17 cellular contexts compared by ENCODE assay signal in genomic region chr12:108564724-108565123, GRCh38. TPM values are rescaled to one million over a fixed set of nuclear protein-coding genes. Genes with fewer than 3 reads are reported as not detected.
A peak's percentile ranks its signal among the peaks of the same experiment; 100 is the strongest.
DNase-seq lines count a peak whose midpoint lies in the region; ATAC-seq and TF ChIP-seq lines count a peak whose summit lies in the region.
"Had no signal": no experiment of that assay in that cellular context is flagged by ENCODE, and none has a peak within 500 bp of the region (broad histone marks: within the 10 kb centered on the region; RNA-seq: fewer than 3 reads in every experiment).

No MANE protein-coding gene starts in this region.

- RAD21 ChIA-PET in HCT116 (lab: Charles Lee; ENCODE audit: low non-redundant PET in 1 of 2, low total read pairs in 2 of 2, uncharacterized antibody in 2 of 2, unreplicated experiment in 2 of 2), result no interaction called here

- H3K27ac Mint-ChIP-seq in neural crest cell (ENCODE audit: unreplicated experiment), result no peak overlapping the region

- H3K9me3 Mint-ChIP-seq in neural crest cell, result no peaks in the 10 kb centered on the region
- H3K9me3 Mint-ChIP-seq: T-cell had no signal

- 0 out of 2 replicates have a peak overlapping the region, but pooled peaks have one; percentile 55 for H3K9ac ChIP-seq in HCT116 (ENCODE audit: low read length)

- peak; percentile 36 for DNase-seq in DMS 273 (lab: John Stamatoyannopoulos, UW; ENCODE audit: unreplicated experiment)
- no peak for DNase-seq in DMS 273 treated with DMSO at 0.1 percent for 48 hours (lab: John Stamatoyannopoulos, UW)
- DNase-seq in HCT116 (ENCODE audit: low read depth, low spot score), result no peak
- DNase-seq in amniotic epithelial cell (ENCODE audit: low read depth), result peak; percentile 16
- DNase-seq in neural crest cell (ENCODE audit: low read depth, low spot score), result no peak
- no peak for DNase-seq in NK-92 treated with Interleukin-12 subunit alpha and Interleukin-12 subunit beta, amount 100 ng/mL, for 24 hours (lab: John Stamatoyannopoulos, UW)
- no peak for DNase-seq in upper lobe of right lung
- DNase-seq in dorsolateral prefrontal cortex, result no peak
- DNase-seq: DMS153, hippocampal formation, IMR-90, NCI-H187, substantia nigra, T-cell had no signal

- CTCF ChIA-PET in HCT116 (lab: Charles Lee), result interaction anchor here (1.8 to 2.0 kb wide), 2 partner anchors 54 to 239 kb away, joined by 6 to 11 read pairs; no protein-coding TSS in a partner anchor

- no peak for TF ChIP-seq CTCF in HCT116 (IDR thresholded peaks at IDR 0.05 in 2 of 3, conservative IDR thresholded peaks at IDR 0.05 in 1 of 3; ENCODE audit: borderline replicate concordance in 1 of 3, insufficient read depth in 1 of 3, low read depth in 2 of 3, low read length in 2 of 3)
- TF ChIP-seq CTCF in neural crest cell (conservative IDR thresholded peaks at IDR 0.05), result no peak
- TF ChIP-seq CTCF in upper lobe of right lung (IDR thresholded peaks at IDR 0.05), result no peak
- TF ChIP-seq CTCF in dorsolateral prefrontal cortex (IDR thresholded peaks at IDR 0.05 in 54 of 56, conservative IDR thresholded peaks at IDR 0.05 in 2 of 56; ENCODE audit: low read depth in 1 of 56, partially characterized antibody in 56 of 56), result no peak

- H3K4me1 Mint-ChIP-seq in neural crest cell, result peaks cover 32% of the 10 kb centered on the region

- H3K79me2 ChIP-seq in HCT116 (ENCODE audit: insufficient read depth, low read length), result peaks cover 36% of the 10 kb centered on the region

- H3K9me2 ChIP-seq in HCT116 (ENCODE audit: insufficient read depth), result no peaks in the 10 kb centered on the region

- no peak for TF ChIP-seq RAD21 in HCT116 (IDR thresholded peaks at IDR 0.05; ENCODE audit: low read depth)

- H3K27me3 Mint-ChIP-seq in neural crest cell (ENCODE audit: low read depth), result no peaks in the 10 kb centered on the region
- H3K27me3 Mint-ChIP-seq: T-cell had no signal

- H3K27me3 ChIP-seq in HCT116 (ENCODE audit: insufficient read depth, low read length), result no peaks in the 10 kb centered on the region
- no peaks in the 10 kb centered on the region for H3K27me3 ChIP-seq in upper lobe of right lung
- no peaks in the 10 kb centered on the region for H3K27me3 ChIP-seq in dorsolateral prefrontal cortex

- ATAC-seq in HCT116 (no peak), upper lobe of right lung (no peak)
- ATAC-seq: T-cell had no signal

- H3K4me1 ChIP-seq in HCT116 (ENCODE audit: control insufficient read depth in 1 of 2, insufficient read depth in 2 of 2, low read length in 2 of 2) (peaks cover 25 to 42% of the 10 kb centered on the region in 2 experiments), upper lobe of right lung (peaks cover 40% of the 10 kb centered on the region)

- no peak overlapping the region for H3K27ac ChIP-seq in HCT116 (ENCODE audit: low read depth, low read length)
- no peak overlapping the region for H3K27ac ChIP-seq in upper lobe of right lung
- H3K27ac ChIP-seq in dorsolateral prefrontal cortex, result peak overlapping the region in 9 of 59 donors; percentile 8 to 98 (median 32)
- H3K27ac ChIP-seq: 22Rv1 had no signal

- no peak overlapping the region for H2AFZ ChIP-seq in HCT116 (ENCODE audit: low read depth, low read length, poor library complexity, severe bottlenecking)

- H3K36me3 ChIP-seq in HCT116 (ENCODE audit: control insufficient read depth in 1 of 2, insufficient read depth in 2 of 2, low read length in 2 of 2) (peaks cover 26 to 38% of the 10 kb centered on the region in 2 experiments), upper lobe of right lung (peaks cover 59% of the 10 kb centered on the region)

- peak overlapping the region; percentile 51; the same call in 1 of the 2 replicates for H3K4me2 ChIP-seq in HCT116 (ENCODE audit: low read length)

- H3K4me3 Mint-ChIP-seq in neural crest cell, result peak overlapping the region; percentile 16

- no peaks in the 10 kb centered on the region for H4K20me1 ChIP-seq in HCT116 (ENCODE audit: insufficient read depth)

- H3K9me3 ChIP-seq in HCT116 (ENCODE audit: control insufficient read depth in 1 of 2, insufficient read depth in 1 of 2, low read depth in 1 of 2, low read length in 2 of 2), result no peaks in the 10 kb centered on the region
- no peaks in the 10 kb centered on the region for H3K9me3 ChIP-seq in upper lobe of right lung
- H3K9me3 ChIP-seq: HAP-1 had no signal

- H3K36me3 Mint-ChIP-seq in neural crest cell (ENCODE audit: low read depth), result peaks cover 3% of the 10 kb centered on the region

- no peak for TF ChIP-seq POLR2A in HCT116 (IDR thresholded peaks at IDR 0.05; ENCODE audit: borderline replicate concordance, extremely low read depth, insufficient read depth, insufficient read length)

- POLR2A ChIA-PET in HCT116 (lab: Charles Lee), result interaction anchor here (0.7 kb wide), 1 partner anchor 53 kb away, joined by 3 read pairs; no protein-coding TSS in a partner anchor

- H3K4me3 ChIP-seq in HCT116 (replicated peaks in 1 of 2; ENCODE audit: low read depth in 1 of 2, low read length in 2 of 2), result no peak overlapping the region
- no peak overlapping the region for H3K4me3 ChIP-seq in upper lobe of right lung
- peak overlapping the region in 1 of 59 donors; percentile 99 for H3K4me3 ChIP-seq in dorsolateral prefrontal cortex
- H3K4me3 ChIP-seq: HAP-1 had no signal

- no TSS peak for BruUV-seq in HCT116 (replicated peaks; lab: Mats Ljungman, UMichigan)

- intact Hi-C loops in HCT116 (cut with micrococcal nuclease), result loop anchor here (5.0 to 10.0 kb wide), 3 partner anchors 270 to 823 kb away; no protein-coding TSS in a partner anchor
- intact Hi-C loops in upper lobe of right lung (cut with DNase I), result loop anchor here (5.0 to 10.0 kb wide), 2 partner anchors 53 to 240 kb away; no protein-coding TSS in a partner anchor
- intact Hi-C loops in dorsolateral prefrontal cortex (cut with DNase I), result loop anchor here (5.0 kb wide), 3 partner anchors 238 to 528 kb away; partner anchors contain the start of gene ALKBH2 (in 2 of the 2)

TF ChIP-seq in HCT116, 20 proteins besides CTCF, POLR2A, EP300 and RAD21:
- TF ChIP-seq EZH2 (IDR thresholded peaks at IDR 0.05) (no peak), ZFX (IDR thresholded peaks at IDR 0.05) (no peak), ELF1 (IDR thresholded peaks at IDR 0.05; ENCODE audit: borderline replicate concordance, low read depth) (no peak), ZNF274 (IDR thresholded peaks at IDR 0.05; ENCODE audit: low read depth, low read length) (no peak), CEBPB (IDR thresholded peaks at IDR 0.05; ENCODE audit: low read depth) (no peak), ZBTB33 (IDR thresholded peaks at IDR 0.05; ENCODE audit: extremely low read depth, insufficient replicate concordance, low read length) (no peak), EGR1 (IDR thresholded peaks at IDR 0.05; ENCODE audit: low read depth) (no peak)
- TF ChIP-seq, protein P1, sequence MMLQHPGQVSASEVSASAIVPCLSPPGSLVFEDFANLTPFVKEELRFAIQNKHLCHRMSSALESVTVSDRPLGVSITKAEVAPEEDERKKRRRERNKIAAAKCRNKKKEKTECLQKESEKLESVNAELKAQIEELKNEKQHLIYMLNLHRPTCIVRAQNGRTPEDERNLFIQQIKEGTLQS (IDR thresholded peaks at IDR 0.05), result no peak
- TF ChIP-seq, protein P2, sequence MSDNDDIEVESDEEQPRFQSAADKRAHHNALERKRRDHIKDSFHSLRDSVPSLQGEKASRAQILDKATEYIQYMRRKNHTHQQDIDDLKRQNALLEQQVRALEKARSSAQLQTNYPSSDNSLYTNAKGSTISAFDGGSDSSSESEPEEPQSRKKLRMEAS (IDR thresholded peaks at IDR 0.05), result no peak

RNA-seq across cellular contexts. Expression of gene ISCU, which starts 2.3 kb away (rescaled TPM):
- 89.6 TPM for total RNA-seq in HCT116 (2021; ENCODE audit: unreplicated experiment)
- polyA plus RNA-seq in HCT116 (2012), result 71.6 and 78.4 TPM in 2 replicates
- 54.4 and 55.5 TPM in 2 replicates for total RNA-seq in neural crest cell
- total RNA-seq in upper lobe of right lung, result 138 TPM
- total RNA-seq in dorsolateral prefrontal cortex, result 100 to 1,000 TPM; 120 to 322 (median 236) TPM

RNA-seq across cellular contexts. Expression of gene SART3, which starts 3.8 kb away (rescaled TPM):
- 76.1 TPM for total RNA-seq in HCT116 (2021; ENCODE audit: unreplicated experiment)
- 44.1 and 48.3 TPM in 2 replicates for polyA plus RNA-seq in HCT116 (2012)
- 87.5 and 89.5 TPM in 2 replicates for total RNA-seq in neural crest cell
- total RNA-seq in upper lobe of right lung, result 44.8 TPM
- total RNA-seq in dorsolateral prefrontal cortex, result 10 to 100 TPM; 41.4 to 83.9 (median 63.1) TPM

RNA-seq across cellular contexts. Expression of gene TMEM119, which starts 33.2 kb away (rescaled TPM):
- total RNA-seq in HCT116 (2021; ENCODE audit: unreplicated experiment) (not detected), neural crest cell (0.72 and 1.0 TPM in 2 replicates), upper lobe of right lung (43.8 TPM), dorsolateral prefrontal cortex (10 to 100 TPM in 35 of 120 experiments, 1 to 10 TPM in 85; 1.3 to 25.3 (median 7.9) TPM)
- not detected in 2 replicates for polyA plus RNA-seq in HCT116 (2012)
- total RNA-seq: pulmonary artery endothelial cell had no signal

RNA-seq across cellular contexts. Expression of gene FICD, which starts 49.6 kb away (rescaled TPM):
- total RNA-seq in HCT116 (2021; ENCODE audit: unreplicated experiment) (5.1 TPM), neural crest cell (2.9 and 3.4 TPM in 2 replicates), upper lobe of right lung (10.3 TPM), dorsolateral prefrontal cortex (10 to 100 TPM in 23 of 120 experiments, 1 to 10 TPM in 97; 5.6 to 13.7 (median 8.3) TPM)
- 3.5 and 6.4 TPM in 2 replicates for polyA plus RNA-seq in HCT116 (2012)

Comparison
In these comparisons a context has a peak if more than half of its experiments do, and no peak if none do; other contexts are left out.
1. DNase-seq: peak in DMS 273 (single experiment) and amniotic epithelial cell (single experiment); none in DMS 273 treated with DMSO at 0.1 percent for 48 hours (single experiment), HCT116 (single experiment), neural crest cell (single experiment), NK-92 treated with Interleukin-12 subunit alpha and Interleukin-12 subunit beta, amount 100 ng/mL, for 24 hours (single experiment), upper lobe of right lung (single experiment) and dorsolateral prefrontal cortex (0 of 10).